In genomic region chr6:14584450-14584849, GRCh38 we compare ENCODE assay signal across 16 cellular contexts.
DNase-seq lines count a peak whose midpoint lies in the region; ATAC-seq and TF ChIP-seq lines count a peak whose summit lies in the region.
"Had no signal": no experiment of that assay in that cellular context is flagged by ENCODE, and none has a peak within 500 bp of the region (broad histone marks: within the 10 kb centered on the region; RNA-seq: fewer than 3 reads in every experiment).

No MANE protein-coding gene starts in this region.

- peak; percentile 69 for ATAC-seq in mucosa of descending colon
- no peak for ATAC-seq in HG03135 (IDR thresholded peaks at IDR 0.05; ENCODE audit: unreplicated experiment)
- ATAC-seq: stimulated activated naive CD8-positive, alpha-beta T cell treated with anti-CD3 and anti-CD28 coated beads, Interleukin-15, amount 100 ng/mL, for 72 hours had no signal

- DNase-seq in ELR (ENCODE audit: low read depth) (peak; percentile 15), NCI-H146 (lab: John Stamatoyannopoulos, UW) (peak; percentile 52), epithelial cell of proximal tubule (ENCODE audit: low read depth) (no peak), mucosa of descending colon (peak in 1 of 3 donors; percentile 35), superior temporal gyrus (ENCODE audit: extremely low spot score) (no peak)
- no peak for DNase-seq in stimulated activated CD4-positive, alpha-beta T cell treated with anti-CD3 and anti-CD28 coated beads, Interleukin-12 subunit alpha, Interleukin-12 subunit beta, amount 100 ng/mL, for 4 hours
- DNase-seq: activated CD4-positive, CD25-positive, alpha-beta regulatory T cell treated with anti-CD3 and anti-CD28 coated beads, Interleukin-2, amount 50 U/mL, for 72 hours; activated CD8-positive, alpha-beta memory T cell treated with anti-CD3 and anti-CD28 coated beads, Interleukin-2, amount 50 U/mL, for 48 hours; activated naive CD4-positive, alpha-beta T cell treated with anti-CD3 and anti-CD28 coated beads for 36 hours; CD4-positive, alpha-beta T cell; GDM1; HCEC 1CT; NCI-H1092 treated with DMSO at 0.1 percent for 48 hours; posterior cingulate gyrus; stimulated activated naive CD8-positive, alpha-beta T cell treated with anti-CD3 and anti-CD28 coated beads, Interleukin-15, amount 100 ng/mL, for 72 hours had no signal

- no peaks in the 10 kb centered on the region for H3K4me1 ChIP-seq in mucosa of descending colon (ENCODE audit: low read depth)

- H3K4me3 ChIP-seq in epithelial cell of proximal tubule (ENCODE audit: low read depth, low read length) (no peak overlapping the region), mucosa of descending colon (no peak overlapping the region)

- no peaks in the 10 kb centered on the region for H3K9me3 ChIP-seq in mucosa of descending colon

- no peaks in the 10 kb centered on the region for H3K36me3 ChIP-seq in mucosa of descending colon (ENCODE audit: low read depth)

- intact Hi-C loops in mucosa of descending colon (cut with DNase I, micrococcal nuclease), result no loop called here

- peak; percentile 56 for TF ChIP-seq CTCF in epithelial cell of proximal tubule (conservative IDR thresholded peaks at IDR 0.05; ENCODE audit: low read depth, low read length)
- TF ChIP-seq CTCF in mucosa of descending colon (IDR thresholded peaks at IDR 0.05), result no peak

Comparison
In these comparisons a context has a peak if more than half of its experiments do, and no peak if none do; other contexts are left out.
1. DNase-seq: peak in ELR (single experiment) and NCI-H146 (single experiment); none in epithelial cell of proximal tubule (single experiment), superior temporal gyrus (single experiment) and stimulated activated CD4-positive, alpha-beta T cell treated with anti-CD3 and anti-CD28 coated beads, Interleukin-12 subunit alpha, Interleukin-12 subunit beta, amount 100 ng/mL, for 4 hours (single experiment).